ENCODE assay signal across 15 cellular contexts in the genomic region with DNA sequence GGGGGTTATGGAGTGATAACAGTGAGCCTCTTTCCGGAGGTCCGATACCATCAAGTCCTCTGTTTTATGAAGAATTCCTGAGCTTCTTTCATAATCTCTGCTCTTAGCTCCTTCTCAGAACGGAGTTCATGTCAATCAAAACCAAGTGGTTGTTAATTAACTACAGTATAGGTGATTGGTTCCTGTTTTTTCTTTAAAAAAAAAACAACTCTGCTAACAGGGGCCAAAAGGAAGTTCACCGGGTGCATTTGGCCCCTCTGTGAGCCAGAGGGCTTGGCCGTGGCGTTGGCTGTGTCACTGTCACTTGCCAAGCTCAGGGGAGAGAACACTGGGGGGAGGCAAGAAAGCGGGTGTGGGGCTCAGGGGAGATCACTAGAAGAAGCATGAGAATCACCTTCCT. TPM values are rescaled to one million over a fixed set of nuclear protein-coding genes. Genes with fewer than 3 reads are reported as not detected.
A peak's percentile ranks its signal among the peaks of the same experiment; 100 is the strongest.
DNase-seq lines count a peak whose midpoint lies in the region; ATAC-seq and TF ChIP-seq lines count a peak whose summit lies in the region.
"Had no signal": no experiment of that assay in that cellular context is flagged by ENCODE, and none has a peak within 500 bp of the region (broad histone marks: within the 10 kb centered on the region; RNA-seq: fewer than 3 reads in every experiment).

No MANE protein-coding gene starts in this region.

- H3K27me3 Mint-ChIP-seq in MCF 10A (ENCODE audit: insufficient read depth, unreplicated experiment), result peaks cover 60% of the 10 kb centered on the region
- H3K27me3 Mint-ChIP-seq in activated CD4-positive, alpha-beta T cell treated with anti-CD3 and anti-CD28 coated beads, Interleukin-2, amount 10 ng/mL, durations not matched to agents 7 days and 5 days, result peaks cover 54% of the 10 kb centered on the region

- POLR2A ChIA-PET in MCF 10A (lab: Yijun Ruan, JAX), result interaction anchor here (1.0 kb wide), 1 partner anchor 48 kb away, joined by 4 read pairs; the partner anchor contains the start of gene GTF3C5
- POLR2A ChIA-PET in activated CD4-positive, alpha-beta T cell treated with anti-CD3 and anti-CD28 coated beads, Interleukin-2, amount 10 ng/mL, durations not matched to agents 7 days and 5 days (lab: Charles Lee), result no interaction called here

- TF ChIP-seq POLR2A in GM18526 (IDR thresholded peaks at IDR 0.05; ENCODE audit: extremely low read depth, insufficient read length), result peak; percentile 67

- H3K36me3 Mint-ChIP-seq in MCF 10A (ENCODE audit: insufficient read depth, unreplicated experiment), result no peaks in the 10 kb centered on the region
- no peaks in the 10 kb centered on the region for H3K36me3 Mint-ChIP-seq in activated CD4-positive, alpha-beta T cell treated with anti-CD3 and anti-CD28 coated beads, Interleukin-2, amount 10 ng/mL, durations not matched to agents 7 days and 5 days (ENCODE audit: low read depth)

- H3K4me1 Mint-ChIP-seq in MCF 10A (ENCODE audit: insufficient read depth, unreplicated experiment), result no peaks in the 10 kb centered on the region
- peaks cover 6% of the 10 kb centered on the region for H3K4me1 Mint-ChIP-seq in activated CD4-positive, alpha-beta T cell treated with anti-CD3 and anti-CD28 coated beads, Interleukin-2, amount 10 ng/mL, durations not matched to agents 7 days and 5 days

- no peaks in the 10 kb centered on the region for H3K36me3 ChIP-seq in mucosa of descending colon (ENCODE audit: low read depth)
- H3K36me3 ChIP-seq: BE2C had no signal

- TF ChIP-seq CTCF in mucosa of descending colon (IDR thresholded peaks at IDR 0.05) (no peak), MCF 10A (IDR thresholded peaks at IDR 0.05; ENCODE audit: unreplicated experiment) (no peak)

- ATAC-seq in HG02798 (IDR thresholded peaks at IDR 0.05; ENCODE audit: poor library complexity, unreplicated experiment) (peak; percentile 43), mucosa of descending colon (peak; percentile 29)

- no peak overlapping the region for H3K4me3 Mint-ChIP-seq in MCF 10A (ENCODE audit: unreplicated experiment)
- H3K4me3 Mint-ChIP-seq in activated CD4-positive, alpha-beta T cell treated with anti-CD3 and anti-CD28 coated beads, Interleukin-2, amount 10 ng/mL, durations not matched to agents 7 days and 5 days, result no peak overlapping the region

- no peak overlapping the region for H3K27ac Mint-ChIP-seq in MCF 10A (ENCODE audit: low read depth, unreplicated experiment)
- H3K27ac Mint-ChIP-seq in activated CD4-positive, alpha-beta T cell treated with anti-CD3 and anti-CD28 coated beads, Interleukin-2, amount 10 ng/mL, durations not matched to agents 7 days and 5 days, result no peak overlapping the region

- CTCF ChIA-PET in MCF 10A (lab: Yijun Ruan, JAX), result interaction anchor here (0.7 to 2.2 kb wide), 3 partner anchors 9 to 372 kb away, joined by 3 to 8 read pairs (median 6); no protein-coding TSS in a partner anchor
- CTCF ChIA-PET in activated CD4-positive, alpha-beta T cell treated with anti-CD3 and anti-CD28 coated beads, Interleukin-2, amount 10 ng/mL, durations not matched to agents 7 days and 5 days (lab: Charles Lee), result interaction anchor here (0.7 kb wide), 1 partner anchor 259 kb away, joined by 3 read pairs; no protein-coding TSS in a partner anchor

- DNase-seq in MV-4-11 (lab: John Stamatoyannopoulos, UW), result peak; percentile 59
- no peak for DNase-seq in mucosa of descending colon
- DNase-seq in Kasumi-1 (lab: John Stamatoyannopoulos, UW), result no peak
- DNase-seq in stimulated activated CD4-positive, alpha-beta T cell treated with anti-CD3 and anti-CD28 coated beads, Interleukin-15, amount 100 ng/mL, for 24 hours, result no peak
- DNase-seq in MCF 10A (ENCODE audit: unreplicated experiment), result no peak
- DNase-seq in activated CD4-positive, alpha-beta T cell treated with anti-CD3 and anti-CD28 coated beads, Interleukin-2, amount 10 ng/mL, durations not matched to agents 7 days and 5 days, result no peak
- DNase-seq: activated effector memory CD4-positive, alpha-beta T cell treated with Interleukin-2 at 50 U/mL for 16 hours; aorta; BE2C; NCI-H1436 had no signal

- H3K4me1 ChIP-seq in mucosa of descending colon (ENCODE audit: low read depth), result peaks cover 8% of the 10 kb centered on the region
- H3K4me1 ChIP-seq: BE2C, parathyroid adenoma had no signal

- no peak overlapping the region for H3K4me3 ChIP-seq in mucosa of descending colon

- no peaks in the 10 kb centered on the region for H3K9me3 ChIP-seq in mucosa of descending colon
- H3K9me3 ChIP-seq: BE2C had no signal

- no peaks in the 10 kb centered on the region for H3K9me3 Mint-ChIP-seq in MCF 10A (ENCODE audit: unreplicated experiment)
- no peaks in the 10 kb centered on the region for H3K9me3 Mint-ChIP-seq in activated CD4-positive, alpha-beta T cell treated with anti-CD3 and anti-CD28 coated beads, Interleukin-2, amount 10 ng/mL, durations not matched to agents 7 days and 5 days

- intact Hi-C loops in mucosa of descending colon (cut with DNase I, micrococcal nuclease), result no loop called here
- intact Hi-C loops in MCF 10A (cut with micrococcal nuclease), result no loop called here

- BruUV-seq in MCF 10A (replicated peaks; lab: Mats Ljungman, UMichigan), result no TSS peak

RNA-seq across cellular contexts. Expression of gene GFI1B, which starts 4.0 kb away (rescaled TPM):
- total RNA-seq in mucosa of descending colon (1 to 10 TPM; 1.4 to 2.6 (median 1.5) TPM), MCF 10A (2022) (not detected in 2 replicates)
- total RNA-seq in activated CD4-positive, alpha-beta T cell treated with anti-CD3 and anti-CD28 coated beads, Interleukin-2, amount 10 ng/mL, durations not matched to agents 7 days and 5 days, result not detected
- total RNA-seq: activated CD8-positive, alpha-beta memory T cell treated with anti-CD3 and anti-CD28 coated beads for 36 hours; aorta; kidney epithelial cell had no signal

RNA-seq across cellular contexts. Expression of gene TSC1, which starts 38.1 kb away (rescaled TPM):
- total RNA-seq in mucosa of descending colon, result 10 to 100 TPM; 34.6 to 53.4 (median 52.3) TPM
- total RNA-seq in MCF 10A (2022), result 36.6 and 48.5 TPM in 2 replicates
- 10 to 100 TPM; 36.8 to 37.6 TPM for total RNA-seq in activated CD4-positive, alpha-beta T cell treated with anti-CD3 and anti-CD28 coated beads, Interleukin-2, amount 10 ng/mL, durations not matched to agents 7 days and 5 days

RNA-seq across cellular contexts. Expression of gene GTF3C5, which starts 48.3 kb away (rescaled TPM):
- total RNA-seq in mucosa of descending colon (10 to 100 TPM; 45.8 to 53.6 (median 52.2) TPM), MCF 10A (2022) (53.9 and 55.4 TPM in 2 replicates)
- total RNA-seq in activated CD4-positive, alpha-beta T cell treated with anti-CD3 and anti-CD28 coated beads, Interleukin-2, amount 10 ng/mL, durations not matched to agents 7 days and 5 days, result 10 to 100 TPM; 75.1 to 87.9 TPM
